Comparison of ENCODE assay signal across 25 cellular contexts in the genomic region with DNA sequence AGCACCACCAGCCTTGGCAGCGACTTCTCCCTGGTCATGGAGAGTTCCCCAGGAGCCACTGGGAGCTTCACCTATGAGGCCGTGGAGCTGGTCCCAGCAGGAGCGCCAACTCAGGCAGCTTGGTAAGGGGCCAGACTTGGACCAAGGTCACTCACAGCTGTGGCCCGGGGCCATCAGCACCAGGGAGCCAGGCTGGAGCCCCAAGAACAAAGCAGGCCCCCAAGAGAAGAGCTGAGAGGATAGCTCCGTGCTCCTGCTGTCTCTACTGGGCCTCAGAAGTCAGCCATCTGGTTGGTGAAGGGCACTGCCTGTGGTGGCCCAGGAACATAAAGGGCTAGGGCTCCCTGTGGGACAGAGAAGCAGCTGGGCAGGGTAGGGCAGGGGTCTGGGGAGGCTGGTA. TPM values are rescaled to one million over a fixed set of nuclear protein-coding genes. Genes with fewer than 3 reads are reported as not detected.
DNase-seq lines count a peak whose midpoint lies in the region; ATAC-seq, FAIRE-seq and TF ChIP-seq lines count a peak whose summit lies in the region.
"Had no signal": no experiment of that assay in that cellular context is flagged by ENCODE, and none has a peak within 500 bp of the region (broad histone marks: within the 10 kb centered on the region; RNA-seq: fewer than 3 reads in every experiment).

No MANE protein-coding gene starts in this region.

- ATAC-seq in K562 (no peak), GM19023 (IDR thresholded peaks at IDR 0.05; ENCODE audit: unreplicated experiment) (no peak), HG03439 (IDR thresholded peaks at IDR 0.05; ENCODE audit: unreplicated experiment) (no peak)

- H2AFZ ChIP-seq in K562 (ENCODE audit: low read depth, low read length): no peak overlapping the region

- no peaks in the 10 kb centered on the region; the same call in 1 of the 2 replicates for H4K20me1 ChIP-seq in K562 (replicated peaks; ENCODE audit: control insufficient read depth, insufficient read depth, low read length)

- peaks cover 96% of the 10 kb centered on the region; the same call in 2 of the 3 replicates for H3K36me3 ChIP-seq in K562 (ENCODE audit: control insufficient read depth, insufficient read depth, low read length)

- 98% methylated on average over 4 of the region's 5 CpGs for WGBS in K562 (ENCODE audit: insufficient coverage, low coverage, missing lambda C conversion rate)

- FAIRE-seq in K562 (lab: Jason Lieb, UNC): no peak
- FAIRE-seq: GM12891, GM18507, H54 had no signal

- H3K4me2 ChIP-seq in K562 (ENCODE audit: insufficient read depth, low read length): no peak overlapping the region

- H3K36me3 Mint-ChIP-seq in glutamatergic neuron (ENCODE audit: unreplicated experiment): no peaks in the 10 kb centered on the region
- H3K36me3 Mint-ChIP-seq in activated CD4-positive, alpha-beta memory T cell treated with anti-CD3 and anti-CD28 coated beads, Interleukin-2, amount 10 ng/mL, durations not matched to agents 7 days and 5 days (ENCODE audit: low read depth): peaks cover 70% of the 10 kb centered on the region

- TF ChIP-seq CTCF in K562 (IDR thresholded peaks at IDR 0.05 in 2 of 3, conservative IDR thresholded peaks at IDR 0.05 in 1 of 3; ENCODE audit: insufficient read depth in 2 of 3, low read depth in 1 of 3, low read length in 3 of 3): no peak
- no peak for TF ChIP-seq CTCF in glutamatergic neuron (IDR thresholded peaks at IDR 0.05; ENCODE audit: partially characterized antibody, unreplicated experiment)

- H3K27me3 Mint-ChIP-seq in glutamatergic neuron (ENCODE audit: unreplicated experiment): peaks cover 5% of the 10 kb centered on the region
- H3K27me3 Mint-ChIP-seq in activated CD4-positive, alpha-beta memory T cell treated with anti-CD3 and anti-CD28 coated beads, Interleukin-2, amount 10 ng/mL, durations not matched to agents 7 days and 5 days: no peaks in the 10 kb centered on the region
- H3K27me3 Mint-ChIP-seq: CD4-positive, alpha-beta memory T cell had no signal

- TF ChIP-seq POLR2A in K562 (conservative IDR thresholded peaks at IDR 0.05): no peak

- no peaks in the 10 kb centered on the region for H3K9me1 ChIP-seq in K562 (ENCODE audit: control insufficient read depth, insufficient read depth, low read length)

- no peak overlapping the region for H3K9ac ChIP-seq in K562 (ENCODE audit: insufficient read depth in 1 of 2, low read depth in 2 of 2, low read length in 2 of 2)

- no TSS peak for BruUV-seq in K562 (replicated peaks; lab: Mats Ljungman, UMichigan)

- peaks cover 3% of the 10 kb centered on the region for H3K9me3 Mint-ChIP-seq in glutamatergic neuron (ENCODE audit: unreplicated experiment)
- H3K9me3 Mint-ChIP-seq in activated CD4-positive, alpha-beta memory T cell treated with anti-CD3 and anti-CD28 coated beads, Interleukin-2, amount 10 ng/mL, durations not matched to agents 7 days and 5 days: no peaks in the 10 kb centered on the region
- H3K9me3 Mint-ChIP-seq: CD4-positive, alpha-beta memory T cell; HFFc6 had no signal

- H3K27ac Mint-ChIP-seq in glutamatergic neuron (ENCODE audit: unreplicated experiment): peak overlapping the region; percentile 43
- no peak overlapping the region for H3K27ac Mint-ChIP-seq in activated CD4-positive, alpha-beta memory T cell treated with anti-CD3 and anti-CD28 coated beads, Interleukin-2, amount 10 ng/mL, durations not matched to agents 7 days and 5 days
- H3K27ac Mint-ChIP-seq: CD4-positive, alpha-beta memory T cell; HFFc6 had no signal

- H3K79me2 ChIP-seq in K562 (ENCODE audit: control insufficient read depth, insufficient read depth, low read length): no peaks in the 10 kb centered on the region

- in situ Hi-C loops in K562 (cut with MboI): no loop called here

- peaks cover 20 to 26% of the 10 kb centered on the region in 2 experiments; a peak in 4 of 5 replicates for H3K4me1 ChIP-seq in K562 (replicated peaks in 1 of 2; ENCODE audit: control insufficient read depth in 2 of 2, insufficient read depth in 2 of 2, low read length in 2 of 2)
- H3K4me1 ChIP-seq: HAP-1 had no signal

- no peaks in the 10 kb centered on the region for H3K27me3 ChIP-seq in K562 (ENCODE audit: control insufficient read depth in 2 of 2, insufficient read depth in 2 of 2, low read length in 2 of 2)

- TF ChIP-seq RAD21 in K562 (CRISPR knock-in tag; conservative IDR thresholded peaks at IDR 0.05 in 1 of 2, IDR thresholded peaks at IDR 0.05 in 1 of 2): no peak

- DNase-seq in K562 (ENCODE audit: extremely low read depth in 1 of 4, low spot score in 3 of 4) (no peak), glutamatergic neuron (no peak), posterior vena cava (ENCODE audit: low spot score) (peak; percentile 62), T-helper 1 cell (no peak)
- DNase-seq in activated CD4-positive, alpha-beta memory T cell treated with anti-CD3 and anti-CD28 coated beads, Interleukin-2, amount 10 ng/mL, durations not matched to agents 7 days and 5 days: no peak
- DNase-seq: C1 segment of cervical spinal cord; Calu3; CD4-positive, alpha-beta memory T cell; COR-L47; DMS53; DMS79 treated with DMSO at 0.1 percent for 48 hours; GF-D8; GOT3; HFFc6 had no signal

- TF ChIP-seq EP300 in K562 (IDR thresholded peaks at IDR 0.05; ENCODE audit: low read length): no peak

- H3K9me3 ChIP-seq in K562 (replicated peaks; ENCODE audit: control insufficient read depth, insufficient read depth, low read depth, low read length): no peaks in the 10 kb centered on the region
- H3K9me3 ChIP-seq: HAP-1 had no signal

- no peak overlapping the region for H3K4me3 Mint-ChIP-seq in glutamatergic neuron (ENCODE audit: unreplicated experiment)
- no peak overlapping the region for H3K4me3 Mint-ChIP-seq in activated CD4-positive, alpha-beta memory T cell treated with anti-CD3 and anti-CD28 coated beads, Interleukin-2, amount 10 ng/mL, durations not matched to agents 7 days and 5 days
- H3K4me3 Mint-ChIP-seq: CD4-positive, alpha-beta memory T cell; HFFc6 had no signal

- CTCF ChIA-PET in K562 (lab: Yijun Ruan, JAX; ENCODE audit: low intra/inter-chr PET ratio): no interaction called here
- CTCF ChIA-PET in activated CD4-positive, alpha-beta memory T cell treated with anti-CD3 and anti-CD28 coated beads, Interleukin-2, amount 10 ng/mL, durations not matched to agents 7 days and 5 days (lab: Charles Lee): no interaction called here

- H3K4me1 Mint-ChIP-seq in glutamatergic neuron (ENCODE audit: low read depth, unreplicated experiment): no peaks in the 10 kb centered on the region
- no peaks in the 10 kb centered on the region for H3K4me1 Mint-ChIP-seq in activated CD4-positive, alpha-beta memory T cell treated with anti-CD3 and anti-CD28 coated beads, Interleukin-2, amount 10 ng/mL, durations not matched to agents 7 days and 5 days
- H3K4me1 Mint-ChIP-seq: CD4-positive, alpha-beta memory T cell had no signal

- POLR2A ChIA-PET in K562 (lab: Yijun Ruan, JAX): interaction anchor here (0.6 to 3.5 kb wide), 5 partner anchors 10 to 110 kb away, joined by 3 to 15 read pairs (median 4); partner anchors contain the start of gene MTMR14
- POLR2A ChIA-PET in activated CD4-positive, alpha-beta memory T cell treated with anti-CD3 and anti-CD28 coated beads, Interleukin-2, amount 10 ng/mL, durations not matched to agents 7 days and 5 days (lab: Charles Lee): interaction anchor here (1.1 kb wide), 1 partner anchor 13 kb away, joined by 4 read pairs; no protein-coding TSS in a partner anchor

- H3K4me3 ChIP-seq in K562: no peak overlapping the region
- H3K4me3 ChIP-seq: HAP-1 had no signal

- no peak overlapping the region for H3K27ac ChIP-seq in K562 (ENCODE audit: extremely low read depth, low read depth, low read length)
- H3K27ac ChIP-seq in cingulate gyrus (ENCODE audit: low read depth, low read length): peak overlapping the region; percentile 39

- intact Hi-C loops in K562 (cut with micrococcal nuclease) (no loop called here), posterior vena cava (cut with DNase I) (no loop called here)

RNA-seq across cellular contexts. Expression of gene CPNE9, which starts 14.7 kb away (rescaled TPM):
- not detected in 2 replicates for total RNA-seq in K562 (2011; cell fraction: chromatin; rRNA removed; ENCODE audit: low replicate concordance)
- not detected in 2 replicates for total RNA-seq in K562 (2011; cell fraction: nucleolus; rRNA removed)
- 0.46 TPM in 1 of 2 replicates, not detected in the other for total RNA-seq in K562 (2011; cell fraction: nucleoplasm; rRNA removed)
- 0.49 TPM in 1 of 2 replicates, not detected in the other for total RNA-seq in K562 (2014; rRNA removed)
- total RNA-seq in K562 (2014; rRNA removed; fragmentation: Illumina TruSeq; extraction: Trizol): 0.22 TPM in 1 of 2 replicates, not detected in the other
- total RNA-seq in K562 (2015; rRNA removed; fragmentation: Illumina TruSeq; extraction: Trizol): 0.33 TPM in 1 of 2 replicates, not detected in the other
- not detected in 2 replicates for total RNA-seq in K562 (2021)
- polyA plus RNA-seq in K562 (2011; rRNA removed): 0.19 and 0.33 TPM in 2 replicates
- 0.03 and 0.34 TPM in 2 replicates for polyA plus RNA-seq in K562 (2011; cell fraction: cytosol; rRNA removed)
- 0.33 and 0.48 TPM in 2 replicates for polyA plus RNA-seq in K562 (2011; cell fraction: nucleus; rRNA removed)
- polyA plus RNA-seq in K562 (2012): 0.36 and 0.91 TPM in 2 replicates
- polyA plus RNA-seq in K562 (2014; fragmentation: Illumina TruSeq; extraction: Trizol): 0.51 TPM in 1 of 2 replicates, not detected in the other
- polyA plus RNA-seq in K562 (2014; fragmentation: Nextera tagmentation; extraction: Ambion mirVana): under 1 TPM; 0.25 to 0.56 TPM
- polyA plus RNA-seq in K562 (2014; rRNA removed): 0.24 and 0.34 TPM in 2 replicates
- not detected in 2 replicates for polyA minus RNA-seq in K562 (2011; rRNA and poly(A)+ RNA removed)
- polyA minus RNA-seq in K562 (2011; cell fraction: cytosol; rRNA and poly(A)+ RNA removed): not detected in 2 replicates
- not detected in 2 replicates for polyA minus RNA-seq in K562 (2011; cell fraction: nucleus; rRNA and poly(A)+ RNA removed)
- 54.6 TPM for total RNA-seq in glutamatergic neuron (ENCODE audit: unreplicated experiment)
- not detected for total RNA-seq in posterior vena cava
- total RNA-seq in activated CD4-positive, alpha-beta memory T cell treated with anti-CD3 and anti-CD28 coated beads, Interleukin-2, amount 10 ng/mL, durations not matched to agents 7 days and 5 days: under 1 TPM in 1 of 2 experiments, not detected in 1; 0.33 TPM
- total RNA-seq: A172, A673, Calu3, Daoy, HFFc6 had no signal
- polyA plus RNA-seq: BJ; CD4-positive, alpha-beta memory T cell had no signal

RNA-seq across cellular contexts. Expression of gene MTMR14, which starts 39.7 kb away (rescaled TPM):
- 172 and 205 TPM in 2 replicates for total RNA-seq in K562 (2011; cell fraction: chromatin; rRNA removed; ENCODE audit: low replicate concordance)
- 108 and 109 TPM in 2 replicates for total RNA-seq in K562 (2011; cell fraction: nucleolus; rRNA removed)
- total RNA-seq in K562 (2011; cell fraction: nucleoplasm; rRNA removed): 116 and 119 TPM in 2 replicates
- total RNA-seq in K562 (2014; rRNA removed): 32.4 and 35.3 TPM in 2 replicates
- total RNA-seq in K562 (2014; rRNA removed; fragmentation: Illumina TruSeq; extraction: Trizol): 28.5 and 30.4 TPM in 2 replicates
- total RNA-seq in K562 (2015; rRNA removed; fragmentation: Illumina TruSeq; extraction: Trizol): 32.0 and 33.3 TPM in 2 replicates
- total RNA-seq in K562 (2021): 40.6 and 44.9 TPM in 2 replicates
- 47.8 and 50.6 TPM in 2 replicates for polyA plus RNA-seq in K562 (2011; rRNA removed)
- polyA plus RNA-seq in K562 (2011; cell fraction: cytosol; rRNA removed): 48.0 and 51.9 TPM in 2 replicates
- 85.4 and 122 TPM in 2 replicates for polyA plus RNA-seq in K562 (2011; cell fraction: nucleus; rRNA removed)
- 45.5 and 57.8 TPM in 2 replicates for polyA plus RNA-seq in K562 (2012)
- polyA plus RNA-seq in K562 (2014; fragmentation: Illumina TruSeq; extraction: Trizol): 40.3 and 44.4 TPM in 2 replicates
- 1 to 10 TPM; 8.2 to 9.9 TPM for polyA plus RNA-seq in K562 (2014; fragmentation: Nextera tagmentation; extraction: Ambion mirVana)
- 37.6 and 37.8 TPM in 2 replicates for polyA plus RNA-seq in K562 (2014; rRNA removed)
- 51.9 and 65.7 TPM in 2 replicates for polyA minus RNA-seq in K562 (2011; rRNA and poly(A)+ RNA removed)
- 27.6 and 28.7 TPM in 2 replicates for polyA minus RNA-seq in K562 (2011; cell fraction: cytosol; rRNA and poly(A)+ RNA removed)
- polyA minus RNA-seq in K562 (2011; cell fraction: nucleus; rRNA and poly(A)+ RNA removed): 28.7 and 48.8 TPM in 2 replicates
- total RNA-seq in glutamatergic neuron (ENCODE audit: unreplicated experiment): 45.7 TPM
- total RNA-seq in posterior vena cava: 10 to 100 TPM; 15.1 to 23.8 TPM
- 10 to 100 TPM; 57.2 to 62.0 TPM for total RNA-seq in activated CD4-positive, alpha-beta memory T cell treated with anti-CD3 and anti-CD28 coated beads, Interleukin-2, amount 10 ng/mL, durations not matched to agents 7 days and 5 days

RNA-seq across cellular contexts. Expression of gene BRPF1, which starts 42.6 kb away (rescaled TPM):
- 33.6 and 67.8 TPM in 2 replicates for total RNA-seq in K562 (2011; cell fraction: chromatin; rRNA removed; ENCODE audit: low replicate concordance)
- total RNA-seq in K562 (2011; cell fraction: nucleolus; rRNA removed): 33.7 and 49.2 TPM in 2 replicates
- 26.6 and 32.0 TPM in 2 replicates for total RNA-seq in K562 (2011; cell fraction: nucleoplasm; rRNA removed)
- total RNA-seq in K562 (2014; rRNA removed) (29.9 and 38.9 TPM in 2 replicates), K562 (2014; rRNA removed; fragmentation: Illumina TruSeq; extraction: Trizol) (12.6 and 13.5 TPM in 2 replicates), K562 (2015; rRNA removed; fragmentation: Illumina TruSeq; extraction: Trizol) (23.5 and 25.5 TPM in 2 replicates), K562 (2021) (40.2 and 40.6 TPM in 2 replicates), glutamatergic neuron (ENCODE audit: unreplicated experiment) (30.6 TPM), posterior vena cava (10 to 100 TPM; 15.6 to 17.5 TPM)
- polyA plus RNA-seq in K562 (2011; rRNA removed) (12.7 and 16.6 TPM in 2 replicates), K562 (2014; fragmentation: Illumina TruSeq; extraction: Trizol) (26.7 and 30.5 TPM in 2 replicates), K562 (2014; fragmentation: Nextera tagmentation; extraction: Ambion mirVana) (1 to 10 TPM; 1.1 to 1.4 TPM), K562 (2014; rRNA removed) (26.0 and 32.8 TPM in 2 replicates)
- polyA plus RNA-seq in K562 (2011; cell fraction: cytosol; rRNA removed): 12.3 and 19.3 TPM in 2 replicates
- 46.8 and 95.4 TPM in 2 replicates for polyA plus RNA-seq in K562 (2011; cell fraction: nucleus; rRNA removed)
- polyA plus RNA-seq in K562 (2012): 23.7 and 24.3 TPM in 2 replicates
- polyA minus RNA-seq in K562 (2011; rRNA and poly(A)+ RNA removed): 14.6 and 16.9 TPM in 2 replicates
- 15.2 and 22.2 TPM in 2 replicates for polyA minus RNA-seq in K562 (2011; cell fraction: cytosol; rRNA and poly(A)+ RNA removed)
- polyA minus RNA-seq in K562 (2011; cell fraction: nucleus; rRNA and poly(A)+ RNA removed): 24.9 and 29.5 TPM in 2 replicates
- 10 to 100 TPM; 38.9 to 41.9 TPM for total RNA-seq in activated CD4-positive, alpha-beta memory T cell treated with anti-CD3 and anti-CD28 coated beads, Interleukin-2, amount 10 ng/mL, durations not matched to agents 7 days and 5 days

Comparison
In these comparisons a context has a peak if more than half of its experiments do, and no peak if none do; other contexts are left out.
1. RNA of gene CPNE9, which starts 14.7 kb away (total RNA-seq): 54.6 TPM in glutamatergic neuron (single experiment); 0.33 TPM in activated CD4-positive, alpha-beta memory T cell treated with anti-CD3 and anti-CD28 coated beads, Interleukin-2, amount 10 ng/mL, durations not matched to agents 7 days and 5 days, 0.22 to 0.49 TPM in K562 and not detected in posterior vena cava; every median in the first group is over 10 times any median in the second.